In the genomic region with DNA sequence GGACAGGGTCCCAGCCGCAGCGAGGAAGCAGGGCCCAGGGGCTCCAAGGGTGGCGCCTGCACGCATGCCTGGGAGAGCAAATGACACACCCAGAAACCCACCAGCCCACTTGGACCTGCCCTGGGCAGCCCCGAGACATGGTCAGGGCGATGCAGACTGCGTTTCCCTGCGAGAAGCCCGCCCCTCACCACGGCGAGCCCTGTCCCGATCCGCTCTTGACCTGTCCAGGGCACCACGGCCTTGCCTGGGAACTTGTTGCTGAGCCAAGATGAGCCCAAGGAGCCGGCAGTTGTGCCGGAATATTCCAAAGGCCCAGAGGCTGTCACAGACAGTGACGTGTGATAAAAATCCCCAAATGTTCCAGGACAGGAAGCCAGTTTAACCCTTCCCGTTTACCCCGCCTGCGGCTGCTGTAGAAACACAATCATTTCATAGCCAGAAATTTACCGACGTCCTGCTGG, we compare ENCODE assay signal across 2 cellular contexts.
TF ChIP-seq lines count a peak whose summit lies in the region.

No MANE protein-coding gene starts in this region.

TF ChIP-seq in liver, 16 proteins besides CTCF, POLR2A, EP300 and RAD21:
- TF ChIP-seq HNF4A (conservative IDR thresholded peaks at IDR 0.05) = no peak
- TF ChIP-seq, protein P1, sequence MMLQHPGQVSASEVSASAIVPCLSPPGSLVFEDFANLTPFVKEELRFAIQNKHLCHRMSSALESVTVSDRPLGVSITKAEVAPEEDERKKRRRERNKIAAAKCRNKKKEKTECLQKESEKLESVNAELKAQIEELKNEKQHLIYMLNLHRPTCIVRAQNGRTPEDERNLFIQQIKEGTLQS (IDR thresholded peaks at IDR 0.05) = no peak
- peak; percentile 45 for TF ChIP-seq SP1 (IDR thresholded peaks at IDR 0.05)
- no peak for TF ChIP-seq RXRA (IDR thresholded peaks at IDR 0.05)
- no peak for TF ChIP-seq TAF1 (conservative IDR thresholded peaks at IDR 0.05)
- TF ChIP-seq, protein P2, sequence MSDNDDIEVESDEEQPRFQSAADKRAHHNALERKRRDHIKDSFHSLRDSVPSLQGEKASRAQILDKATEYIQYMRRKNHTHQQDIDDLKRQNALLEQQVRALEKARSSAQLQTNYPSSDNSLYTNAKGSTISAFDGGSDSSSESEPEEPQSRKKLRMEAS (IDR thresholded peaks at IDR 0.05) = no peak

TF ChIP-seq in HepG2, 621 proteins besides CTCF, POLR2A, EP300 and RAD21:
- TF ChIP-seq HDAC2 (CRISPR knock-in tag; IDR thresholded peaks at IDR 0.05) = no peak
- TF ChIP-seq ZNF720 (CRISPR knock-in tag; IDR thresholded peaks at IDR 0.05) = no peak
- no peak for TF ChIP-seq LRRFIP1 (CRISPR knock-in tag; conservative IDR thresholded peaks at IDR 0.05)
- no peak for TF ChIP-seq JUN (CRISPR knock-in tag; IDR thresholded peaks at IDR 0.05)
- TF ChIP-seq MEF2D (CRISPR knock-in tag; IDR thresholded peaks at IDR 0.05) = no peak
- TF ChIP-seq ZNF772 (CRISPR knock-in tag; IDR thresholded peaks at IDR 0.05) = no peak
- no peak for TF ChIP-seq MZF1 (CRISPR knock-in tag; IDR thresholded peaks at IDR 0.05; ENCODE audit: borderline replicate concordance)
- no peak for TF ChIP-seq SKI (IDR thresholded peaks at IDR 0.05; ENCODE audit: partially characterized antibody)
- TF ChIP-seq MXI1 (IDR thresholded peaks at IDR 0.05; ENCODE audit: borderline replicate concordance, low read depth, low read length) = no peak
- no peak for TF ChIP-seq JUNB (CRISPR knock-in tag; IDR thresholded peaks at IDR 0.05; ENCODE audit: borderline replicate concordance)
- TF ChIP-seq, protein P3, sequence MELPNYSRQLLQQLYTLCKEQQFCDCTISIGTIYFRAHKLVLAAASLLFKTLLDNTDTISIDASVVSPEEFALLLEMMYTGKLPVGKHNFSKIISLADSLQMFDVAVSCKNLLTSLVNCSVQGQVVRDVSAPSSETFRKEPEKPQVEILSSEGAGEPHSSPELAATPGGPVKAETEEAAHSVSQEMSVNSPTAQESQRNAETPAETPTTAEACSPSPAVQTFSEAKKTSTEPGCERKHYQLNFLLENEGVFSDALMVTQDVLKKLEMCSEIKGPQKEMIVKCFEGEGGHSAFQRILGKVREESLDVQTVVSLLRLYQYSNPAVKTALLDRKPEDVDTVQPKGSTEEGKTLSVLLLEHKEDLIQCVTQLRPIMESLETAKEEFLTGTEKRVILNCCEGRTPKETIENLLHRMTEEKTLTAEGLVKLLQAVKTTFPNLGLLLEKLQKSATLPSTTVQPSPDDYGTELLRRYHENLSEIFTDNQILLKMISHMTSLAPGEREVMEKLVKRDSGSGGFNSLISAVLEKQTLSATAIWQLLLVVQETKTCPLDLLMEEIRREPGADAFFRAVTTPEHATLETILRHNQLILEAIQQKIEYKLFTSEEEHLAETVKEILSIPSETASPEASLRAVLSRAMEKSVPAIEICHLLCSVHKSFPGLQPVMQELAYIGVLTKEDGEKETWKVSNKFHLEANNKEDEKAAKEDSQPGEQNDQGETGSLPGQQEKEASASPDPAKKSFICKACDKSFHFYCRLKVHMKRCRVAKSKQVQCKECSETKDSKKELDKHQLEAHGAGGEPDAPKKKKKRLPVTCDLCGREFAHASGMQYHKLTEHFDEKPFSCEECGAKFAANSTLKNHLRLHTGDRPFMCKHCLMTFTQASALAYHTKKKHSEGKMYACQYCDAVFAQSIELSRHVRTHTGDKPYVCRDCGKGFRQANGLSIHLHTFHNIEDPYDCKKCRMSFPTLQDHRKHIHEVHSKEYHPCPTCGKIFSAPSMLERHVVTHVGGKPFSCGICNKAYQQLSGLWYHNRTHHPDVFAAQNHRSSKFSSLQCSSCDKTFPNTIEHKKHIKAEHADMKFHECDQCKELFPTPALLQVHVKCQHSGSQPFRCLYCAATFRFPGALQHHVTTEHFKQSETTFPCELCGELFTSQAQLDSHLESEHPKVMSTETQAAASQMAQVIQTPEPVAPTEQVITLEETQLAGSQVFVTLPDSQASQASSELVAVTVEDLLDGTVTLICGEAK (IDR thresholded peaks at IDR 0.05) = no peak
- TF ChIP-seq, protein P3 (CRISPR knock-in tag; IDR thresholded peaks at IDR 0.05) = no peak
- no peak for TF ChIP-seq ZSCAN5A (CRISPR knock-in tag; IDR thresholded peaks at IDR 0.05; ENCODE audit: borderline replicate concordance)
- TF ChIP-seq KIAA2018 (CRISPR knock-in tag; IDR thresholded peaks at IDR 0.05; ENCODE audit: borderline replicate concordance) = no peak
